11 cellular contexts compared by ENCODE assay signal in genomic region chr14:20805485-20805884, GRCh38. TPM values are rescaled to one million over a fixed set of nuclear protein-coding genes. Genes with fewer than 3 reads are reported as not detected.
"Had no signal": no experiment of that assay in that cellular context is flagged by ENCODE, and none has a peak within 500 bp of the region (broad histone marks: within the 10 kb centered on the region; RNA-seq: fewer than 3 reads in every experiment).

No MANE protein-coding gene starts in this region.

- H3K9me3 Mint-ChIP-seq: HFFc6, IgD-negative memory B cell had no signal

- H3K4me3 Mint-ChIP-seq: HFFc6, IgD-negative memory B cell had no signal

- H3K4me1 ChIP-seq: HAP-1 had no signal

- H3K9me3 ChIP-seq: HAP-1 had no signal

- H3K27ac Mint-ChIP-seq: HFFc6, IgD-negative memory B cell had no signal

- ATAC-seq: HCT116, HepG2 had no signal

- H3K27ac ChIP-seq: GM23248, HL-60 had no signal

- H3K4me3 ChIP-seq: GM23248, HAP-1 had no signal

- DNase-seq: GM23248, GOT3, H7, HFFc6 had no signal

- H3K36me3 ChIP-seq: HAP-1 had no signal

- H3K27me3 Mint-ChIP-seq: IgD-negative memory B cell had no signal

RNA-seq across cellular contexts. Expression of gene RNASE1, which starts 2.8 kb away (rescaled TPM):
- total RNA-seq: GM23248, HepG2, HFFc6 had no signal

RNA-seq across cellular contexts. Expression of gene RNASE6, which starts 24.4 kb away (rescaled TPM):
- total RNA-seq: GM23248, H4, HepG2, HFFc6, HT1080 had no signal

RNA-seq across cellular contexts. Expression of gene EDDM3B, which starts 37.3 kb away (rescaled TPM):
- total RNA-seq: GM23248, H4, H7, HepG2, HFFc6, HT1080 had no signal

RNA-seq across cellular contexts. Expression of gene EDDM3A, which starts 59.8 kb away (rescaled TPM):
- total RNA-seq: GM23248, H4, H7, HepG2, HFFc6, HT1080 had no signal
